Comparison of ENCODE assay signal across 8 cellular contexts in genomic region chrX:114344756-114345155, GRCh38.
A peak's percentile ranks its signal among the peaks of the same experiment; 100 is the strongest.
DNase-seq lines count a peak whose midpoint lies in the region; ATAC-seq and TF ChIP-seq lines count a peak whose summit lies in the region.

No MANE protein-coding gene starts in this region.

- DNase-seq in DMS 273 treated with DMSO at 0.1 percent for 48 hours (lab: John Stamatoyannopoulos, UW) (peak; percentile 6), GM19240 (ENCODE audit: insufficient read length, low spot score) (peak; percentile 2), PC-9 (peak in 1 of 2 experiments; percentile 46), fibroblast of villous mesenchyme (ENCODE audit: low read depth) (peak; percentile 34), upper lobe of right lung (no peak), SHP77 treated with DMSO at 0.1 percent for 48 hours (lab: John Stamatoyannopoulos, UW) (no peak)

- POLR2A ChIA-PET in PC-9 (lab: Charles Lee; ENCODE audit: unreplicated experiment), result no interaction called here

- H3K4me1 ChIP-seq in PC-9 (replicated peaks; ENCODE audit: insufficient read depth) (no peaks in the 10 kb centered on the region), upper lobe of right lung (no peaks in the 10 kb centered on the region)

- CTCF ChIA-PET in PC-9 (lab: Charles Lee), result no interaction called here

- no peaks in the 10 kb centered on the region for H3K9me3 ChIP-seq in PC-9 (ENCODE audit: insufficient read depth, low read depth)
- H3K9me3 ChIP-seq in upper lobe of right lung, result no peaks in the 10 kb centered on the region

- H3K4me2 ChIP-seq in PC-9, result no peak overlapping the region

- TF ChIP-seq CTCF in PC-9 (conservative IDR thresholded peaks at IDR 0.05), result peak; percentile 87
- TF ChIP-seq CTCF in fibroblast of villous mesenchyme (IDR thresholded peaks at IDR 0.05; ENCODE audit: insufficient read depth, low read depth, low read length), result peak; percentile 67
- TF ChIP-seq CTCF in upper lobe of right lung (IDR thresholded peaks at IDR 0.05), result peak; percentile 53

- no peaks in the 10 kb centered on the region for H3K9me2 ChIP-seq in PC-9 (ENCODE audit: insufficient read depth)

- H3K27ac ChIP-seq in PC-9, result no peak overlapping the region
- no peak overlapping the region for H3K27ac ChIP-seq in upper lobe of right lung

- H3K4me3 ChIP-seq in PC-9 (no peak overlapping the region), fibroblast of villous mesenchyme (ENCODE audit: low read depth, low read length) (no peak overlapping the region), upper lobe of right lung (no peak overlapping the region)

- H3K27me3 ChIP-seq in PC-9 (ENCODE audit: insufficient read depth, low read depth) (no peaks in the 10 kb centered on the region), upper lobe of right lung (no peaks in the 10 kb centered on the region)

- H3K36me3 ChIP-seq in PC-9 (ENCODE audit: low read depth) (no peaks in the 10 kb centered on the region), upper lobe of right lung (no peaks in the 10 kb centered on the region)

- intact Hi-C loops in PC-9 (cut with micrococcal nuclease; ENCODE audit: unreplicated experiment), result no loop called here
- intact Hi-C loops in upper lobe of right lung (cut with DNase I), result no loop called here

- no peaks in the 10 kb centered on the region for H4K20me1 ChIP-seq in PC-9 (ENCODE audit: insufficient read depth)

- H3F3A ChIP-seq in PC-9 (ENCODE audit: insufficient read depth, low read depth), result no peaks in the 10 kb centered on the region

- no peak overlapping the region for H2AFZ ChIP-seq in PC-9

- BruUV-seq in PC-9 (replicated peaks; lab: Mats Ljungman, UMichigan), result no TSS peak

- ATAC-seq in HG03342 (IDR thresholded peaks at IDR 0.05; ENCODE audit: unreplicated experiment) (peak; percentile 95), upper lobe of right lung (no peak), HG03521 (IDR thresholded peaks at IDR 0.05; ENCODE audit: unreplicated experiment) (no peak)

- no peaks in the 10 kb centered on the region for H3K79me2 ChIP-seq in PC-9 (ENCODE audit: low read depth)

Comparison
In these comparisons a context has a peak if more than half of its experiments do, and no peak if none do; other contexts are left out.
1. DNase-seq: peak in DMS 273 treated with DMSO at 0.1 percent for 48 hours (single experiment), GM19240 (single experiment) and fibroblast of villous mesenchyme (single experiment); none in upper lobe of right lung (single experiment) and SHP77 treated with DMSO at 0.1 percent for 48 hours (single experiment).
2. Peak in every context shown above with its lines, with median percentiles within 50 percentile points of each other: CTCF ChIP-seq.